In genomic region chr15:89472785-89473256, GRCh38 we compare ENCODE assay signal across 9 cellular contexts. TPM values are rescaled to one million over a fixed set of nuclear protein-coding genes. Genes with fewer than 3 reads are reported as not detected.
A peak's percentile ranks its signal among the peaks of the same experiment; 100 is the strongest.
DNase-seq lines count a peak whose midpoint lies in the region; ATAC-seq and TF ChIP-seq lines count a peak whose summit lies in the region.
"Had no signal": no experiment of that assay in that cellular context is flagged by ENCODE, and none has a peak within 500 bp of the region (broad histone marks: within the 10 kb centered on the region; RNA-seq: fewer than 3 reads in every experiment).

No MANE protein-coding gene starts in this region.

- peak; percentile 72 for DNase-seq in COLO829 (ENCODE audit: low spot score)
- DNase-seq in GM19240 (ENCODE audit: insufficient read length, low spot score) = peak; percentile 75
- peak; percentile 47 for DNase-seq in NCI-H2171 (lab: John Stamatoyannopoulos, UW)
- peak; percentile 5 for DNase-seq in activated T-cell treated with anti-CD3 and anti-CD28 coated beads for 4 hours
- DNase-seq in heart left ventricle = peak in 1 of 5 donors; percentile 28
- peak; percentile 47 for DNase-seq in sciatic nerve (ENCODE audit: low spot score)
- DNase-seq in pons (ENCODE audit: low spot score) = no peak

- H3K27me3 ChIP-seq in heart left ventricle = peaks cover 5 to 59% (median 24%) of the 10 kb centered on the region in 9 donors

- peak; percentile 37 to 64 (median 54) for ATAC-seq in heart left ventricle
- no peak for ATAC-seq in sciatic nerve
- ATAC-seq in GM21786 (IDR thresholded peaks at IDR 0.05; ENCODE audit: unreplicated experiment) = no peak

- H3K4me1 ChIP-seq in heart left ventricle = peaks cover 0 to 5% (median 0%) of the 10 kb centered on the region in 12 donors

- H3K27ac ChIP-seq in heart left ventricle = no peak overlapping the region

- H3K9me3 ChIP-seq in heart left ventricle = no peaks in the 10 kb centered on the region

- intact Hi-C loops in heart left ventricle (cut with DNase I) = loop anchor here in 7 of 10 donors (2.0 to 5.0 kb wide), 3 partner anchors 112 to 116 kb away; no protein-coding TSS in a partner anchor
- intact Hi-C loops in sciatic nerve (cut with DNase I) = no loop called here

- 9 to 57% (median 15%) methylated on average over 1 to 7 of the region's 7 CpGs for WGBS in heart left ventricle, 4 donors

- peak; percentile 35 to 66 (median 51) for TF ChIP-seq CTCF in heart left ventricle (IDR thresholded peaks at IDR 0.05)

- no peak overlapping the region for H3K4me3 ChIP-seq in heart left ventricle

- TF ChIP-seq POLR2A in heart left ventricle (IDR thresholded peaks at IDR 0.05) = no peak

- no peaks in the 10 kb centered on the region for H3K36me3 ChIP-seq in heart left ventricle

RNA-seq across cellular contexts. Expression of gene RHCG, which starts 23.6 kb away (rescaled TPM):
- total RNA-seq in heart left ventricle (1 to 10 TPM in 1 of 9 donors, under 1 TPM in 4, not detected in 4; 0.20 to 2.9 (median 0.76) TPM), sciatic nerve (not detected)
- polyA plus RNA-seq in heart left ventricle = 1 to 10 TPM in 1 of 2 donors, under 1 TPM in 1; 0.23 to 2.6 TPM
- total RNA-seq: T-helper 1 cell treated with Interleukin-12 subunit alpha and Interleukin-12 subunit beta and Interleukin-4 antibody, amounts not matched to agents 30 ng/mL and 1 ng/mL, for 36 hours had no signal

Comparison
In these comparisons a context has a peak if more than half of its experiments do, and no peak if none do; other contexts are left out.
1. ATAC-seq: peak in heart left ventricle (4 of 4); none in sciatic nerve (single experiment) and GM21786 (single experiment).